36 cellular contexts compared by ENCODE assay signal in genomic region chr7:85213500-85213899, GRCh38. TPM values are rescaled to one million over a fixed set of nuclear protein-coding genes. Genes with fewer than 3 reads are reported as not detected.
"Had no signal": no experiment of that assay in that cellular context is flagged by ENCODE, and none has a peak within 500 bp of the region (broad histone marks: within the 10 kb centered on the region; RNA-seq: fewer than 3 reads in every experiment).

No MANE protein-coding gene starts in this region.

- H3K4me3 ChIP-seq: MG63 had no signal

- H3K9ac ChIP-seq: KMS-11 had no signal

- H3K4me2 ChIP-seq: KMS-11 had no signal

- DNase-seq: Karpas-422, Kasumi-1, KG1, MG63, MM.1S, MV-4-11, NCI-H1048, NCI-H1092, NCI-H1092 treated with DMSO at 0.1 percent for 48 hours, NCI-H1105, NCI-H1105 treated with DMSO at 0.1 percent for 48 hours, NCI-H1417, NCI-H1417 treated with DMSO at 0.1 percent for 48 hours, NCI-H1436, NCI-H1436 treated with DMSO at 0.1 percent for 48 hours, NCI-H146, NCI-H1694, NCI-H1694 treated with DMSO at 0.1 percent for 48 hours, NCI-H187, NCI-H187 treated with DMSO at 0.1 percent for 48 hours, NCI-H1930, NCI-H2029, NCI-H2029 treated with DMSO at 0.1 percent for 48 hours, NCI-H2081, NCI-H2081 treated with DMSO at 0.1 percent for 48 hours, NCI-H2107, NCI-H2171, NCI-H2171 treated with DMSO at 0.1 percent for 48 hours, NCI-H2227 treated with DMSO at 0.1 percent for 48 hours, NCI-H226, NCI-H345, NCI-H446, NCI-H446 treated with DMSO at 0.1 percent for 48 hours, NCI-H510A had no signal

- H3K27me3 ChIP-seq: MG63 had no signal

- H3K27ac ChIP-seq: KMS-11 had no signal

- H3K9me3 ChIP-seq: MG63 had no signal

- H3K36me3 ChIP-seq: MG63 had no signal

RNA-seq across cellular contexts. Expression of gene SEMA3D, which starts 26.6 kb away (rescaled TPM):
- total RNA-seq: MCF 10A had no signal
